In genomic region chr22:22166941-22167713, GRCh38 we compare ENCODE assay signal across 17 cellular contexts.
DNase-seq lines count a peak whose midpoint lies in the region; ATAC-seq and TF ChIP-seq lines count a peak whose summit lies in the region.
"Had no signal": no experiment of that assay in that cellular context is flagged by ENCODE, and none has a peak within 500 bp of the region (broad histone marks: within the 10 kb centered on the region; RNA-seq: fewer than 3 reads in every experiment).

No MANE protein-coding gene starts in this region.

- peak overlapping the region; percentile 93 for H2AFZ ChIP-seq in OCI-LY3 (ENCODE audit: low read depth, low read length)
- peak overlapping the region; percentile 33 for H2AFZ ChIP-seq in parathyroid adenoma

- DNase-seq in GM13977 (ENCODE audit: low spot score): no peak
- DNase-seq in cerebellar nuclear complex (lab: John Stamatoyannopoulos, UW): no peak
- DNase-seq: activated CD4-positive, alpha-beta T cell treated with anti-CD3 and anti-CD28 coated beads, Interleukin-2, amount 10 ng/mL, durations not matched to agents 24 days and 14 days; activated effector memory CD4-positive, alpha-beta T cell treated with anti-CD3 and anti-CD28 coated beads, Interleukin-2, amount 50 U/mL, for 16 hours; cortex of kidney; head of caudate nucleus; NCI-H1048; Right ventricle myocardium superior; stimulated activated naive CD8-positive, alpha-beta T cell treated with anti-CD3 and anti-CD28 coated beads, Interleukin-15, amount 100 ng/mL, for 72 hours; trophoblast cell had no signal

- no peaks in the 10 kb centered on the region for H4K20me1 ChIP-seq in OCI-LY3 (ENCODE audit: insufficient read depth, low read length)

- H3K4me1 ChIP-seq in OCI-LY3 (ENCODE audit: low read length) (peaks cover 55% of the 10 kb centered on the region), parathyroid adenoma (peaks cover 12% of the 10 kb centered on the region)
- H3K4me1 ChIP-seq: breast epithelium had no signal

- H3K36me3 ChIP-seq in OCI-LY3 (replicated peaks; ENCODE audit: low read depth, low read length): no peaks in the 10 kb centered on the region
- H3K36me3 ChIP-seq in parathyroid adenoma (ENCODE audit: control insufficient read depth, insufficient read depth, low read length): no peaks in the 10 kb centered on the region
- H3K36me3 ChIP-seq: breast epithelium had no signal

- in situ Hi-C loops in GM13977 (cut with MboI; ENCODE audit: low pct_unique_long_range_greater_than_20kb, low sequenced_read_pairs, unreplicated experiment): no loop called here

- ATAC-seq in GM18499 (IDR thresholded peaks at IDR 0.05; ENCODE audit: insufficient read depth, unreplicated experiment) (peak; percentile 6), HG03354 (IDR thresholded peaks at IDR 0.05; ENCODE audit: poor library complexity, severe bottlenecking, unreplicated experiment) (peak; percentile 9), HG03175 (IDR thresholded peaks at IDR 0.05; ENCODE audit: unreplicated experiment) (no peak), GM18517 (IDR thresholded peaks at IDR 0.05; ENCODE audit: unreplicated experiment) (no peak)

- H3K27me3 ChIP-seq in OCI-LY3 (ENCODE audit: low read depth, low read length) (peaks cover 6% of the 10 kb centered on the region), parathyroid adenoma (ENCODE audit: control insufficient read depth, insufficient read depth, low read length) (no peaks in the 10 kb centered on the region)

- H3K9ac ChIP-seq in OCI-LY3 (ENCODE audit: low read length) (peak overlapping the region; percentile 11; the same call in 1 of the 2 replicates), parathyroid adenoma (no peak overlapping the region)

- peaks cover 3% of the 10 kb centered on the region; the same call in 1 of the 2 replicates for H3K9me3 ChIP-seq in OCI-LY3 (ENCODE audit: insufficient read depth, low read length)
- no peaks in the 10 kb centered on the region for H3K9me3 ChIP-seq in parathyroid adenoma (ENCODE audit: control insufficient read depth, low read length)
- H3K9me3 ChIP-seq: breast epithelium had no signal

- H3K4me3 ChIP-seq in OCI-LY3 (ENCODE audit: low read length): peak overlapping the region; percentile 75
- no peak overlapping the region for H3K4me3 ChIP-seq in parathyroid adenoma (ENCODE audit: low read depth, low read length)

- peak overlapping the region; percentile 68 for H3K27ac ChIP-seq in OCI-LY3 (ENCODE audit: low read length)
- H3K27ac ChIP-seq in parathyroid adenoma: peak overlapping the region; percentile 53
- H3K27ac ChIP-seq: breast epithelium had no signal

- H3K4me2 ChIP-seq in OCI-LY3 (ENCODE audit: low read length) (peak overlapping the region; percentile 85), parathyroid adenoma (ENCODE audit: low read length) (no peak overlapping the region)

- no peaks in the 10 kb centered on the region for H3K79me2 ChIP-seq in OCI-LY3 (ENCODE audit: low read length)
- H3K79me2 ChIP-seq in parathyroid adenoma: no peaks in the 10 kb centered on the region

- TF ChIP-seq CTCF in OCI-LY3 (IDR thresholded peaks at IDR 0.05; ENCODE audit: low read depth, low read length): no peak
- TF ChIP-seq CTCF in parathyroid adenoma (IDR thresholded peaks at IDR 0.05): no peak
- TF ChIP-seq CTCF in GM13977 (IDR thresholded peaks at IDR 0.05; ENCODE audit: extremely low read depth, insufficient read depth, missing control alignments): no peak

Comparison
In these comparisons a context has a peak if more than half of its experiments do, and no peak if none do; other contexts are left out.
1. ATAC-seq: peak in GM18499 (single experiment) and HG03354 (single experiment); none in HG03175 (single experiment) and GM18517 (single experiment).